ENCODE assay signal across 15 cellular contexts in genomic region chr1:62301726-62302390, GRCh38. TPM values are rescaled to one million over a fixed set of nuclear protein-coding genes. Genes with fewer than 3 reads are reported as not detected.
"Had no signal": no experiment of that assay in that cellular context is flagged by ENCODE, and none has a peak within 500 bp of the region (broad histone marks: within the 10 kb centered on the region; RNA-seq: fewer than 3 reads in every experiment).

No MANE protein-coding gene starts in this region.

- ATAC-seq: esophagus mucosa had no signal

- H3K27me3 ChIP-seq: colonic mucosa, sigmoid colon, testis had no signal

- H3K9me3 Mint-ChIP-seq: neural crest cell had no signal

- H3K36me3 ChIP-seq: colonic mucosa, sigmoid colon, stomach had no signal

- H3K9me3 ChIP-seq: colonic mucosa, sigmoid colon, stomach, testis had no signal

- H3K4me3 Mint-ChIP-seq: neural crest cell had no signal

- H3K4me1 ChIP-seq: colonic mucosa, sigmoid colon had no signal

- H3K4me3 ChIP-seq: colonic mucosa, lung, sigmoid colon, stomach, testis had no signal

- H3K27ac ChIP-seq: colonic mucosa, sigmoid colon, stomach, testis, VCaP had no signal

- DNase-seq: activated CD4-positive, alpha-beta T cell treated with anti-CD3 and anti-CD28 coated beads, Interleukin-2, amount 50 U/mL, for 48 hours; activated naive CD4-positive, alpha-beta T cell treated with anti-CD3 and anti-CD28 coated beads, Interleukin-2, amount 50 U/mL, for 16 hours; colonic mucosa; islet precursor cell; midbrain; sigmoid colon; stimulated activated CD4-positive, alpha-beta T cell treated with anti-CD3 and anti-CD28 coated beads, Interleukin-1b, Interleukin-23, amount 100 ng/mL, for 48 hours; stomach; testis had no signal

RNA-seq across cellular contexts. Expression of gene KANK4, which starts 17.4 kb away (rescaled TPM):
- total RNA-seq: esophagus mucosa, osteocyte, pulmonary artery endothelial cell had no signal
